Comparison of ENCODE assay signal across 18 cellular contexts in genomic region chr7:269721-270120, GRCh38. TPM values are rescaled to one million over a fixed set of nuclear protein-coding genes. Genes with fewer than 3 reads are reported as not detected.
DNase-seq lines count a peak whose midpoint lies in the region; ATAC-seq and TF ChIP-seq lines count a peak whose summit lies in the region.
"Had no signal": no experiment of that assay in that cellular context is flagged by ENCODE, and none has a peak within 500 bp of the region (broad histone marks: within the 10 kb centered on the region; RNA-seq: fewer than 3 reads in every experiment).

No MANE protein-coding gene starts in this region.

- no peak overlapping the region for H3K14ac ChIP-seq in mesenchymal stem cell (ENCODE audit: low read length in 2 of 2)

- intact Hi-C loops in mucosa of descending colon (cut with DNase I, micrococcal nuclease), result no loop called here

- no peak overlapping the region for H4K91ac ChIP-seq in mesenchymal stem cell (ENCODE audit: low read length)

- no peak overlapping the region for H3K4me2 ChIP-seq in mesenchymal stem cell (ENCODE audit: low read length, poor library complexity, severe bottlenecking)
- H3K4me2 ChIP-seq: A549 had no signal

- H3K27me3 Mint-ChIP-seq in activated naive CD4-positive, alpha-beta T cell treated with anti-CD3 and anti-CD28 coated beads, Interleukin-2, amount 10 ng/mL, durations not matched to agents 7 days and 5 days, result no peaks in the 10 kb centered on the region
- peaks cover 20% of the 10 kb centered on the region for H3K27me3 Mint-ChIP-seq in endothelial cell (ENCODE audit: unreplicated experiment)
- H3K27me3 Mint-ChIP-seq in T-helper 2 cell treated with Interferon-gamma antibody and Interleukin-4, amounts not matched to agents 5 μg/mL and 100 μg/mL, for 36 hours (ENCODE audit: low read depth), result no peaks in the 10 kb centered on the region
- H3K27me3 Mint-ChIP-seq: CD4-positive, alpha-beta T cell had no signal

- no peaks in the 10 kb centered on the region for H3K36me3 Mint-ChIP-seq in activated naive CD4-positive, alpha-beta T cell treated with anti-CD3 and anti-CD28 coated beads, Interleukin-2, amount 10 ng/mL, durations not matched to agents 7 days and 5 days
- H3K36me3 Mint-ChIP-seq in endothelial cell (ENCODE audit: low read depth, unreplicated experiment), result peaks cover 25% of the 10 kb centered on the region
- no peaks in the 10 kb centered on the region for H3K36me3 Mint-ChIP-seq in T-helper 2 cell treated with Interferon-gamma antibody and Interleukin-4, amounts not matched to agents 5 μg/mL and 100 μg/mL, for 36 hours (ENCODE audit: low read depth)

- H2AFZ ChIP-seq in mesenchymal stem cell (ENCODE audit: low read depth, low read length), result no peak overlapping the region

- H3K9me3 ChIP-seq in mucosa of descending colon (peaks cover 2% of the 10 kb centered on the region), mesenchymal stem cell (ENCODE audit: control insufficient read depth, low read length) (peaks cover 10% of the 10 kb centered on the region)
- H3K9me3 ChIP-seq: HAP-1 had no signal

- H3K4me3 Mint-ChIP-seq in activated naive CD4-positive, alpha-beta T cell treated with anti-CD3 and anti-CD28 coated beads, Interleukin-2, amount 10 ng/mL, durations not matched to agents 7 days and 5 days, result no peak overlapping the region
- H3K4me3 Mint-ChIP-seq in endothelial cell (ENCODE audit: unreplicated experiment), result peak overlapping the region; percentile 47
- no peak overlapping the region for H3K4me3 Mint-ChIP-seq in T-helper 2 cell treated with Interferon-gamma antibody and Interleukin-4, amounts not matched to agents 5 μg/mL and 100 μg/mL, for 36 hours
- H3K4me3 Mint-ChIP-seq: CD4-positive, alpha-beta T cell had no signal

- ATAC-seq in mucosa of descending colon (no peak), GM21381 (IDR thresholded peaks at IDR 0.05; ENCODE audit: unreplicated experiment) (no peak)
- ATAC-seq: A549, HepG2 had no signal

- no peak overlapping the region for H3K9ac ChIP-seq in mesenchymal stem cell (ENCODE audit: low read length)

- 80% methylated on average over 10 of the region's 11 CpGs for WGBS in mesenchymal stem cell

- no peaks in the 10 kb centered on the region for H3K79me1 ChIP-seq in mesenchymal stem cell (replicated peaks; ENCODE audit: low read length, poor library complexity, severe bottlenecking)

- H3K4ac ChIP-seq in mesenchymal stem cell (ENCODE audit: low read depth in 1 of 2, low read length in 2 of 2), result no peak overlapping the region

- no peak overlapping the region for H2BK15ac ChIP-seq in mesenchymal stem cell (ENCODE audit: low read depth, poor library complexity, severe bottlenecking)

- H2BK12ac ChIP-seq in mesenchymal stem cell (ENCODE audit: low read length in 2 of 2), result no peak overlapping the region

- H3K4me3 ChIP-seq in H7 (ENCODE audit: insufficient read depth, low read depth, low read length) (no peak overlapping the region), mucosa of descending colon (no peak overlapping the region), mesenchymal stem cell (ENCODE audit: insufficient read depth in 1 of 2, low read depth in 1 of 2, low read length in 2 of 2) (no peak overlapping the region)
- H3K4me3 ChIP-seq: A549, HAP-1 had no signal

- H2BK5ac ChIP-seq in mesenchymal stem cell (ENCODE audit: low read depth, low read length, poor library complexity, severe bottlenecking), result no peak overlapping the region

- H3K18ac ChIP-seq in mesenchymal stem cell (ENCODE audit: low read depth in 1 of 2, low read length in 2 of 2), result no peak overlapping the region

- CTCF ChIA-PET in activated naive CD4-positive, alpha-beta T cell treated with anti-CD3 and anti-CD28 coated beads, Interleukin-2, amount 10 ng/mL, durations not matched to agents 7 days and 5 days (lab: Charles Lee), result no interaction called here

- no peak overlapping the region for H4K8ac ChIP-seq in mesenchymal stem cell (ENCODE audit: low read length)

- H3K36me3 ChIP-seq in H7 (replicated peaks; ENCODE audit: control insufficient read depth, insufficient read depth, low read length), result no peaks in the 10 kb centered on the region
- H3K36me3 ChIP-seq in mucosa of descending colon (ENCODE audit: low read depth), result no peaks in the 10 kb centered on the region
- H3K36me3 ChIP-seq in mesenchymal stem cell (ENCODE audit: control insufficient read depth in 1 of 2, insufficient read depth in 2 of 2, low read depth in 1 of 2, low read length in 2 of 2), result no peaks in the 10 kb centered on the region
- H3K36me3 ChIP-seq: HAP-1 had no signal

- no peak overlapping the region for H2BK120ac ChIP-seq in mesenchymal stem cell (ENCODE audit: low read depth, low read length)

- H3K27ac Mint-ChIP-seq in activated naive CD4-positive, alpha-beta T cell treated with anti-CD3 and anti-CD28 coated beads, Interleukin-2, amount 10 ng/mL, durations not matched to agents 7 days and 5 days, result no peak overlapping the region
- H3K27ac Mint-ChIP-seq in endothelial cell (ENCODE audit: unreplicated experiment), result no peak overlapping the region
- no peak overlapping the region for H3K27ac Mint-ChIP-seq in T-helper 2 cell treated with Interferon-gamma antibody and Interleukin-4, amounts not matched to agents 5 μg/mL and 100 μg/mL, for 36 hours
- H3K27ac Mint-ChIP-seq: CD4-positive, alpha-beta T cell had no signal

- H3K23ac ChIP-seq in mesenchymal stem cell (ENCODE audit: low read length in 2 of 2), result no peak overlapping the region

- no peak overlapping the region for H3K27ac ChIP-seq in mesenchymal stem cell (ENCODE audit: low read length, poor library complexity, severe bottlenecking)
- H3K27ac ChIP-seq: 22Rv1, A549, C4-2B had no signal

- H3K9me3 Mint-ChIP-seq in activated naive CD4-positive, alpha-beta T cell treated with anti-CD3 and anti-CD28 coated beads, Interleukin-2, amount 10 ng/mL, durations not matched to agents 7 days and 5 days, result peaks cover 3% of the 10 kb centered on the region
- H3K9me3 Mint-ChIP-seq in endothelial cell (ENCODE audit: unreplicated experiment), result peaks cover 33% of the 10 kb centered on the region
- peaks cover 6% of the 10 kb centered on the region for H3K9me3 Mint-ChIP-seq in T-helper 2 cell treated with Interferon-gamma antibody and Interleukin-4, amounts not matched to agents 5 μg/mL and 100 μg/mL, for 36 hours

- DNase-seq in activated naive CD4-positive, alpha-beta T cell treated with anti-CD3 and anti-CD28 coated beads, Interleukin-2, amount 50 U/mL, for 16 hours, result peak; percentile 6
- no peak for DNase-seq in activated naive CD4-positive, alpha-beta T cell treated with anti-CD3 and anti-CD28 coated beads, Interleukin-2, amount 10 ng/mL, durations not matched to agents 7 days and 5 days
- DNase-seq in H7, result peak; percentile 14
- DNase-seq in endothelial cell (ENCODE audit: low spot score), result no peak
- peak in 2 of 3 donors; percentile 20 to 44 for DNase-seq in mucosa of descending colon
- DNase-seq in T-helper 2 cell treated with Interferon-gamma antibody and Interleukin-4, amounts not matched to agents 5 μg/mL and 100 μg/mL, for 36 hours (ENCODE audit: low spot score), result no peak
- no peak for DNase-seq in mesenchymal stem cell
- DNase-seq: AML-193; Caco-2; CD4-positive, alpha-beta T cell; GOT3 had no signal

- H3K4me1 ChIP-seq in mucosa of descending colon (ENCODE audit: low read depth) (peaks cover under 1% of the 10 kb centered on the region), mesenchymal stem cell (ENCODE audit: control insufficient read depth, insufficient read depth, low read depth, low read length) (peaks cover 2% of the 10 kb centered on the region)
- H3K4me1 ChIP-seq: A549, Caco-2, HAP-1 had no signal

- no peaks in the 10 kb centered on the region for H3K4me1 Mint-ChIP-seq in activated naive CD4-positive, alpha-beta T cell treated with anti-CD3 and anti-CD28 coated beads, Interleukin-2, amount 10 ng/mL, durations not matched to agents 7 days and 5 days
- no peaks in the 10 kb centered on the region for H3K4me1 Mint-ChIP-seq in endothelial cell (ENCODE audit: unreplicated experiment)
- no peaks in the 10 kb centered on the region for H3K4me1 Mint-ChIP-seq in T-helper 2 cell treated with Interferon-gamma antibody and Interleukin-4, amounts not matched to agents 5 μg/mL and 100 μg/mL, for 36 hours (ENCODE audit: low read depth)

- H3K27me3 ChIP-seq in H7 (ENCODE audit: control insufficient read depth, insufficient read depth, low read length) (no peaks in the 10 kb centered on the region), mesenchymal stem cell (ENCODE audit: control insufficient read depth in 1 of 2, insufficient read depth in 1 of 2, low read length in 2 of 2) (peaks cover 4 to 23% of the 10 kb centered on the region in 2 experiments)

- TF ChIP-seq CTCF in endothelial cell (IDR thresholded peaks at IDR 0.05; ENCODE audit: unreplicated experiment) (no peak), mucosa of descending colon (IDR thresholded peaks at IDR 0.05) (no peak)

- no peak overlapping the region for H2AK5ac ChIP-seq in mesenchymal stem cell (ENCODE audit: low read length, severe bottlenecking)

RNA-seq across cellular contexts. Expression of gene FOXL3, which starts 20.2 kb away (rescaled TPM):
- not detected in 2 replicates for total RNA-seq in H7 (2014; rRNA removed; shearing (Covaris generic))
- total RNA-seq in endothelial cell (ENCODE audit: unreplicated experiment) (not detected), mucosa of descending colon (under 1 TPM in 1 of 3 donors, not detected in 2; 0.43 TPM)
- polyA plus RNA-seq in mesenchymal stem cell (2013, experiment 1 of 2), result not detected
- polyA plus RNA-seq in mesenchymal stem cell (2013, experiment 2 of 2), result not detected
- total RNA-seq: Caco-2; CD4-positive, alpha-beta T cell; HepG2 had no signal
- polyA plus RNA-seq: A549, BJ, HepG2 had no signal

Comparison
In these comparisons a context has a peak if more than half of its experiments do, and no peak if none do; other contexts are left out.
1. DNase-seq: peak in activated naive CD4-positive, alpha-beta T cell treated with anti-CD3 and anti-CD28 coated beads, Interleukin-2, amount 50 U/mL, for 16 hours (single experiment), H7 (single experiment) and mucosa of descending colon (2 of 3); none in activated naive CD4-positive, alpha-beta T cell treated with anti-CD3 and anti-CD28 coated beads, Interleukin-2, amount 10 ng/mL, durations not matched to agents 7 days and 5 days (single experiment), endothelial cell (single experiment), T-helper 2 cell treated with Interferon-gamma antibody and Interleukin-4, amounts not matched to agents 5 μg/mL and 100 μg/mL, for 36 hours (single experiment) and mesenchymal stem cell (single experiment).